ENCODE assay signal across 10 cellular contexts in the genomic region with DNA sequence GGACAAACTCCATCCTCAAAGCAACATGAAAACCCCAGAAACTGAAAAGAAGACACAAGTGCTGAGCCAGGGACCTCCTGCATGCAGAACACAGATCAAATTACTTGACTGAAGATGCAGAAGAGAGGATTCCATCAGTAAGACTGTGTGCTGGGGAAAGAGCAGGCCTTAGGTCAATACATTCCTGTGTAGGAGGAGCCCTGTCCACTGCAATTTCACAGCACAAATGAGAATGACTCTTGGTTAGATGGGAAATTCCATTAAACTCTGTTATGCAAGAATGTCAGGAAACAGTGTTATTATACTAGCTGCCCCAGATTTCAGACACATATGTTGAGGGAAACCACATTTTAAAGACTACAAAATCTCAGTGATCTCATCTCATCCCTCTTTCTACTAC. TPM values are rescaled to one million over a fixed set of nuclear protein-coding genes. Genes with fewer than 3 reads are reported as not detected.
A peak's percentile ranks its signal among the peaks of the same experiment; 100 is the strongest.
DNase-seq lines count a peak whose midpoint lies in the region; FAIRE-seq and TF ChIP-seq lines count a peak whose summit lies in the region.
"Had no signal": no experiment of that assay in that cellular context is flagged by ENCODE, and none has a peak within 500 bp of the region (broad histone marks: within the 10 kb centered on the region; RNA-seq: fewer than 3 reads in every experiment).

No MANE protein-coding gene starts in this region.

- no peak overlapping the region for H3K18ac ChIP-seq in mesendoderm (ENCODE audit: low read length)

- peak; percentile 19 for DNase-seq in A673 (ENCODE audit: low spot score)
- DNase-seq in M059J (ENCODE audit: low read depth) = peak; percentile 97
- peak; percentile 81 for DNase-seq in mesendoderm
- no peak for DNase-seq in DMS79 (lab: John Stamatoyannopoulos, UW)
- DNase-seq in NCI-H82 treated with DMSO at 0.1 percent for 48 hours (lab: John Stamatoyannopoulos, UW; ENCODE audit: unreplicated experiment) = no peak
- no peak for DNase-seq in NCI-H187 (lab: John Stamatoyannopoulos, UW)
- no peak for DNase-seq in NCI-H2171 treated with DMSO at 0.1 percent for 48 hours (lab: John Stamatoyannopoulos, UW)
- DNase-seq: activated T-cell treated with anti-CD3 and anti-CD28 coated beads, Interleukin-2, amount 50 U/mL, for 48 hours had no signal

- no peak overlapping the region for H3K27ac ChIP-seq in A673 (ENCODE audit: low read depth, low read length, poor library complexity, severe bottlenecking)
- H3K27ac ChIP-seq in mesendoderm (ENCODE audit: low read depth, low read length) = no peak overlapping the region
- H3K27ac ChIP-seq: BLaER1 treated with 17β-estradiol and CSF1 and Interleukin-3, amounts not matched to agents 10 nM and 100 nM had no signal

- no peak overlapping the region for H4K8ac ChIP-seq in mesendoderm (ENCODE audit: low read depth, low read length)

- no peak overlapping the region for H3K23ac ChIP-seq in mesendoderm (ENCODE audit: low read length)

- H3K56ac ChIP-seq in mesendoderm (ENCODE audit: low read length) = no peak overlapping the region

- H2AK5ac ChIP-seq in mesendoderm (ENCODE audit: low read length) = no peak overlapping the region

- H3K9me3 ChIP-seq in A673 (ENCODE audit: low read depth, low read length, poor library complexity, severe bottlenecking) = peaks cover 4% of the 10 kb centered on the region

- no peak for TF ChIP-seq CTCF in A673 (conservative IDR thresholded peaks at IDR 0.05; ENCODE audit: low read depth, low read length)

- H3K79me1 ChIP-seq in mesendoderm (ENCODE audit: low read length) = no peaks in the 10 kb centered on the region

- H3K36me3 ChIP-seq in A673 (ENCODE audit: insufficient read depth, low read length, poor library complexity, severe bottlenecking) (no peaks in the 10 kb centered on the region), mesendoderm (ENCODE audit: control insufficient read depth, insufficient read depth, low read length) (no peaks in the 10 kb centered on the region)

- no peaks in the 10 kb centered on the region for H3K4me1 ChIP-seq in A673 (ENCODE audit: insufficient read depth, low read length, poor library complexity, severe bottlenecking)
- H3K4me1 ChIP-seq in mesendoderm (ENCODE audit: control insufficient read depth, low read depth, low read length) = no peaks in the 10 kb centered on the region

- CTCF ChIA-PET in A673 (lab: Charles Lee) = no interaction called here

- H3K9ac ChIP-seq in mesendoderm (ENCODE audit: low read length) = no peak overlapping the region
- H3K9ac ChIP-seq: BLaER1 treated with 17β-estradiol and CSF1 and Interleukin-3, amounts not matched to agents 10 nM and 100 nM had no signal

- no peak overlapping the region for H4K5ac ChIP-seq in mesendoderm (ENCODE audit: low read length)

- no peak overlapping the region for H3K4me2 ChIP-seq in mesendoderm (ENCODE audit: low read length)

- POLR2A ChIA-PET in A673 (lab: Charles Lee; ENCODE audit: low non-redundant PET) = no interaction called here

- no peak overlapping the region for H3K4me3 ChIP-seq in A673 (ENCODE audit: low read depth, low read length, poor library complexity, severe bottlenecking)
- H3K4me3 ChIP-seq in mesendoderm (ENCODE audit: low read length) = no peak overlapping the region
- H3K4me3 ChIP-seq: BLaER1 treated with 17β-estradiol and CSF1 and Interleukin-3, amounts not matched to agents 10 nM and 100 nM had no signal

- intact Hi-C loops in A673 (cut with micrococcal nuclease; ENCODE audit: unreplicated experiment) = no loop called here

- H2BK5ac ChIP-seq in mesendoderm (ENCODE audit: low read length) = no peak overlapping the region

- no peak overlapping the region for H3K4ac ChIP-seq in mesendoderm (ENCODE audit: low read depth, low read length)

- FAIRE-seq in endometrium (lab: Jason Lieb, UNC) = peak; percentile 82

- no peaks in the 10 kb centered on the region for H3K27me3 ChIP-seq in A673 (replicated peaks; ENCODE audit: insufficient read depth, low read depth, low read length, poor library complexity)
- H3K27me3 ChIP-seq in mesendoderm (ENCODE audit: insufficient read depth, low read length, poor library complexity) = no peaks in the 10 kb centered on the region
- H3K27me3 ChIP-seq: BLaER1 treated with 17β-estradiol and CSF1 and Interleukin-3, amounts not matched to agents 10 nM and 100 nM had no signal

- no peaks in the 10 kb centered on the region for H3K79me2 ChIP-seq in mesendoderm (ENCODE audit: control insufficient read depth, insufficient read depth, low read length)

- no peak overlapping the region for H2BK120ac ChIP-seq in mesendoderm (ENCODE audit: low read depth, low read length)

- H2BK15ac ChIP-seq in mesendoderm (replicated peaks; ENCODE audit: low read depth) = no peak overlapping the region

- no TSS peak for BruUV-seq in A673 (replicated peaks; lab: Mats Ljungman, UMichigan)

RNA-seq across cellular contexts. Expression of gene FSTL1, which starts 48.2 kb away (rescaled TPM):
- 89.1 and 122 TPM in 2 replicates for total RNA-seq in A673 (2021)
- 762 and 1,312 TPM in 2 replicates for total RNA-seq in M059J (2014; rRNA removed; shearing (Covaris generic))
- 170 TPM for polyA plus RNA-seq in mesendoderm (2013, experiment 1 of 2)
- polyA plus RNA-seq in mesendoderm (2013, experiment 2 of 2) = 174 TPM

Comparison
In these comparisons a context has a peak if more than half of its experiments do, and no peak if none do; other contexts are left out.
1. DNase-seq: peak in A673 (single experiment), M059J (single experiment) and mesendoderm (single experiment); none in DMS79 (single experiment), NCI-H82 treated with DMSO at 0.1 percent for 48 hours (single experiment), NCI-H187 (0 of 2) and NCI-H2171 treated with DMSO at 0.1 percent for 48 hours (single experiment).